11 cellular contexts compared by ENCODE assay signal in the genomic region with DNA sequence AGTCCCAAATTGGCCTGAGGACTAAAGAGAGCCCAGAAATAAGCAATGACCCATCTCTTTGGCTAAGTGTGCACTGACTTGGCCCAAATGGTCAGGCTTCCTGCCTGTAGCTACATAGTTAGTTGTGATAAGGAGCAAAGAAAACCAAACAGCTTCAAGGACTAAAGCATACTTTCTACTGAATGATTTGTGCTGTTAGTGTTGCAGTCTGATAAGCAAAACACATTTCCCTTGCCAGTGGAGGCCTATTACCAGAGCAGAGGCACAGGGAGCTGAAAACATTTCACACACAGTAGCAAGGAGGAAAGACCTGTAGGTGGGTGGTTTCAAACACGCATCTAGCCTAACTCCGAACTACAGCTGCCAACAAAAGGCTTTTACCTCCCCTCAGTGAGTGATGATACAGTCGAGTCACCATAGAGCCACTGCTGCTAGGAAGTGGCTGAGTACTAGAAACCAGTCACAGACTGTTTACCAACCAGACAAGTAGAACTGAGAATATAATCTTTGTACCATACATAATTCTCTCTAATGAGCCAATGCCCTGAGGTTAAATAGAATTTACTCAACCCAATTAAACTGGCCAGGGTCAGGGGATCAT.
DNase-seq lines count a peak whose midpoint lies in the region; ATAC-seq, FAIRE-seq and TF ChIP-seq lines count a peak whose summit lies in the region.
"Had no signal": no experiment of that assay in that cellular context is flagged by ENCODE, and none has a peak within 500 bp of the region (broad histone marks: within the 10 kb centered on the region; RNA-seq: fewer than 3 reads in every experiment).

No MANE protein-coding gene starts in this region.

- in situ Hi-C loops in GM12878 (cut with MboI), result no loop called here

- H3K4me2 ChIP-seq in GM12878 (ENCODE audit: control insufficient read depth, insufficient read depth), result no peak overlapping the region

- H3K9me3 ChIP-seq in HEK293 (ENCODE audit: control insufficient read depth, insufficient read depth, low read depth, low read length) (no peaks in the 10 kb centered on the region), GM12878 (replicated peaks; ENCODE audit: control insufficient read depth, insufficient read depth, low read length) (no peaks in the 10 kb centered on the region), stomach smooth muscle (ENCODE audit: control insufficient read depth in 2 of 2, low read length in 2 of 2) (no peaks in the 10 kb centered on the region)

- CTCF ChIA-PET in HEK293 (lab: Yijun Ruan, JAX), result interaction anchor here (0.6 to 1.4 kb wide), 2 partner anchors 186 to 494 kb away, joined by 3 to 6 read pairs; no protein-coding TSS in a partner anchor
- CTCF ChIA-PET in GM12878 (lab: Yijun Ruan, JAX), result no interaction called here

- no peaks in the 10 kb centered on the region for H3K36me3 ChIP-seq in HEK293 (ENCODE audit: control insufficient read depth in 2 of 2, insufficient read depth in 1 of 2, low read length in 2 of 2)
- H3K36me3 ChIP-seq in GM12878 (ENCODE audit: control insufficient read depth in 2 of 2, insufficient read depth in 2 of 2, low read length in 1 of 2), result no peaks in the 10 kb centered on the region
- no peaks in the 10 kb centered on the region for H3K36me3 ChIP-seq in stomach smooth muscle (ENCODE audit: control insufficient read depth in 2 of 2, insufficient read depth in 2 of 2, low read length in 2 of 2)

- no peaks in the 10 kb centered on the region for H3K79me2 ChIP-seq in GM12878 (ENCODE audit: control insufficient read depth, insufficient read depth, low read length)

- H3K9ac ChIP-seq in GM12878 (ENCODE audit: control insufficient read depth, insufficient read depth, low read length), result no peak overlapping the region
- H3K9ac ChIP-seq in stomach smooth muscle (ENCODE audit: low read length in 2 of 2), result no peak overlapping the region

- H3K27ac ChIP-seq in HEK293 (ENCODE audit: extremely low read depth, low read depth, low read length) (no peak overlapping the region; the same call in 1 of the 2 replicates), GM12878 (ENCODE audit: control insufficient read depth, insufficient read depth) (no peak overlapping the region; the same call in 1 of the 2 replicates), stomach smooth muscle (ENCODE audit: low read length) (peak overlapping the region; percentile 53), substantia nigra (ENCODE audit: low read depth, low read length, poor library complexity, severe bottlenecking) (no peak overlapping the region)

- SMC1A ChIA-PET in GM12878 (lab: Charles Lee; ENCODE audit: uncharacterized antibody, unreplicated experiment), result no interaction called here

- H4K20me1 ChIP-seq in GM12878 (ENCODE audit: control insufficient read depth, insufficient read depth), result no peaks in the 10 kb centered on the region

- no peak for TF ChIP-seq RAD21 in GM12878 (IDR thresholded peaks at IDR 0.05; ENCODE audit: insufficient read depth, low read depth, low read length)

- 34% methylated on average over 3 of the region's 3 CpGs for WGBS in GM12878 (ENCODE audit: insufficient coverage, insufficient replicate concordance, low lambda C conversion rate, missing lambda C conversion rate)

- H3K4me3 ChIP-seq in HEK293 (ENCODE audit: low read depth, low read length), result no peak overlapping the region
- no peak overlapping the region for H3K4me3 ChIP-seq in GM12878
- H3K4me3 ChIP-seq in stomach smooth muscle (ENCODE audit: low read length in 2 of 2), result no peak overlapping the region

- H3K27me3 ChIP-seq in GM12878 (replicated peaks in 1 of 2; ENCODE audit: control insufficient read depth in 2 of 2, insufficient read depth in 2 of 2, low read length in 1 of 2) (no peaks in the 10 kb centered on the region), stomach smooth muscle (ENCODE audit: control insufficient read depth in 1 of 2, insufficient read depth in 2 of 2, low read length in 2 of 2) (no peaks in the 10 kb centered on the region)

- BruUV-seq in GM12878 (replicated peaks; lab: Mats Ljungman, UMichigan), result no TSS peak

- DNase-seq in GM12878 (ENCODE audit: low read depth, low spot score), result no peak
- peak; percentile 51 for DNase-seq in iris pigment epithelial cell (ENCODE audit: low read depth)
- no peak for DNase-seq in activated effector memory CD4-positive, alpha-beta T cell treated with anti-CD3 and anti-CD28 coated beads, Interleukin-2, amount 50 U/mL, for 16 hours
- no peak for DNase-seq in substantia nigra (lab: John Stamatoyannopoulos, UW)
- no peak for DNase-seq in head of caudate nucleus
- no peak for DNase-seq in posterior vena cava (ENCODE audit: low spot score)
- DNase-seq: mesendoderm, NCI-H1694, RPMI8226 had no signal

- H2AFZ ChIP-seq in GM12878 (ENCODE audit: control insufficient read depth, low read depth, low read length), result peak overlapping the region; percentile 52

- FAIRE-seq in GM12878 (lab: Jason Lieb, UNC), result no peak

- POLR2A ChIA-PET in HEK293 (lab: Yijun Ruan, JAX) (no interaction called here), GM12878 (lab: Charles Lee) (no interaction called here)

- peak; percentile 83 for ATAC-seq in GM12878

- H3K4me1 ChIP-seq in HEK293 (ENCODE audit: control insufficient read depth, insufficient read depth, low read length) (peaks cover 12% of the 10 kb centered on the region), GM12878 (ENCODE audit: control insufficient read depth, insufficient read depth, low read length) (no peaks in the 10 kb centered on the region; the same call in 1 of the 2 replicates), stomach smooth muscle (ENCODE audit: control insufficient read depth, insufficient read depth, low read length) (peaks cover 8% of the 10 kb centered on the region)

- TF ChIP-seq EP300 in GM12878 (IDR thresholded peaks at IDR 0.05; ENCODE audit: borderline replicate concordance in 1 of 2, control insufficient read depth in 1 of 2, low read depth in 2 of 2, low read length in 2 of 2), result no peak

- RAD21 ChIA-PET in GM12878 (lab: Charles Lee; ENCODE audit: unreplicated experiment), result no interaction called here

- TF ChIP-seq CTCF in HEK293 (tag by site-specific recombination; IDR thresholded peaks at IDR 0.05), result no peak
- TF ChIP-seq CTCF in GM12878 (IDR thresholded peaks at IDR 0.05 in 2 of 3, conservative IDR thresholded peaks at IDR 0.05 in 1 of 3; ENCODE audit: control insufficient read depth in 2 of 3, extremely low read depth in 1 of 3, insufficient read depth in 1 of 3, low read depth in 3 of 3, low read length in 3 of 3), result no peak

- no peak for TF ChIP-seq POLR2A in GM12878 (IDR thresholded peaks at IDR 0.05; ENCODE audit: low read depth, low read length)

- intact Hi-C loops in GM12878 (cut with micrococcal nuclease; ENCODE audit: unreplicated experiment) (no loop called here), head of caudate nucleus (cut with DNase I) (no loop called here), posterior vena cava (cut with DNase I) (loop anchor here in 1 of 2 donors (10.0 kb wide), 1 partner anchor 216 kb away; no protein-coding TSS in a partner anchor)

TF ChIP-seq in HEK293, 187 proteins besides CTCF, POLR2A, EP300 and RAD21:
- TF ChIP-seq FEZF1 (tag by site-specific recombination; IDR thresholded peaks at IDR 0.05) (peak; percentile 26; the same call in 1 of the 2 replicates), ZNF23 (tag by site-specific recombination; IDR thresholded peaks at IDR 0.05; ENCODE audit: borderline replicate concordance) (no peak), SP2 (tag by site-specific recombination; IDR thresholded peaks at IDR 0.05) (no peak), ZNF596 (tag by site-specific recombination; IDR thresholded peaks at IDR 0.05) (no peak)

TF ChIP-seq in GM12878, 131 proteins besides CTCF, POLR2A, EP300 and RAD21 (continues in another document):
- TF ChIP-seq SMAD1 (IDR thresholded peaks at IDR 0.05; ENCODE audit: low read depth, partially characterized antibody) (no peak), CBX3 (IDR thresholded peaks at IDR 0.05; ENCODE audit: borderline replicate concordance, low read depth) (no peak), RCOR1 (conservative IDR thresholded peaks at IDR 0.05; ENCODE audit: low read depth, low read length) (no peak), CHD1 (IDR thresholded peaks at IDR 0.05; ENCODE audit: low read depth, low read length) (no peak), SREBF1 (IDR thresholded peaks at IDR 0.05; ENCODE audit: low read length) (no peak), KAT2A (conservative IDR thresholded peaks at IDR 0.05; ENCODE audit: control insufficient read depth, low read depth, low read length) (no peak), FOXK2 (IDR thresholded peaks at IDR 0.05) (no peak), ZZZ3 (IDR thresholded peaks at IDR 0.05; ENCODE audit: control insufficient read depth, insufficient read length, low read depth) (no peak), JUND (IDR thresholded peaks at IDR 0.05; ENCODE audit: low read depth, low read length) (no peak), RUNX3 (IDR thresholded peaks at IDR 0.05; ENCODE audit: low read length) (no peak)
- TF ChIP-seq, protein P1, sequence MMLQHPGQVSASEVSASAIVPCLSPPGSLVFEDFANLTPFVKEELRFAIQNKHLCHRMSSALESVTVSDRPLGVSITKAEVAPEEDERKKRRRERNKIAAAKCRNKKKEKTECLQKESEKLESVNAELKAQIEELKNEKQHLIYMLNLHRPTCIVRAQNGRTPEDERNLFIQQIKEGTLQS (IDR thresholded peaks at IDR 0.05; ENCODE audit: borderline replicate concordance, extremely low read depth, low read depth, low read length), result no peak
- TF ChIP-seq, protein P2, sequence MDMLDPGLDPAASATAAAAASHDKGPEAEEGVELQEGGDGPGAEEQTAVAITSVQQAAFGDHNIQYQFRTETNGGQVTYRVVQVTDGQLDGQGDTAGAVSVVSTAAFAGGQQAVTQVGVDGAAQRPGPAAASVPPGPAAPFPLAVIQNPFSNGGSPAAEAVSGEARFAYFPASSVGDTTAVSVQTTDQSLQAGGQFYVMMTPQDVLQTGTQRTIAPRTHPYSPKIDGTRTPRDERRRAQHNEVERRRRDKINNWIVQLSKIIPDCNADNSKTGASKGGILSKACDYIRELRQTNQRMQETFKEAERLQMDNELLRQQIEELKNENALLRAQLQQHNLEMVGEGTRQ (IDR thresholded peaks at IDR 0.05; ENCODE audit: borderline replicate concordance, low read depth, low read length), result no peak
